ENCODE assay signal across 8 cellular contexts in the genomic region with DNA sequence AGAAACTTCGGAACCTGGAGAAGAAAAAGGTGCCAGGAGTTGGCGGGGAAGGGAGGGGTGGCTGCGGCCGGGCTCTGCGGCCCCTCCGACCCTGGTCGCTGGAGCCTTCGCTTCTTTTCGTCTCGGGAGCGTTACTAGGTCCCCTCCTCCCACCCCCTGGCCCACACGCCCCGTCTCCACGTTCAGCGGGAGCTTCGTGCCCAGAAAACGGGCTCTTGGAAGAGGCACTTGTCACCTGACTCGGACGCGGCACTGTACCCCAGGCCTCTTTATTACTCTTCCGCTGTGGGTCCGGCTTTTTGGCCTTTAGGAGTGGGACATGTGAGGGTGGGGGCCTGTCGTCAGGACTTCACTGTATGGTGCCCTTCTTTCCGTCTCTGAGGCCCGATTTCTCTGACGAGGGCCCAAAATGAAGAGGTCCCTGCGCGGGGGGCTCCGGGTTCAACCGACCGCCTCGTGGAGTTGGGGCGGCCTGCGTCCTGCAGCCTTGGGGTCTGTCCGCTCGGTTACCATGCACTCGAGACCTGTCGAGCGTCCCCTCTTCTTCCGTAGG. TPM values are rescaled to one million over a fixed set of nuclear protein-coding genes. Genes with fewer than 3 reads are reported as not detected.
DNase-seq lines count a peak whose midpoint lies in the region; ATAC-seq and TF ChIP-seq lines count a peak whose summit lies in the region.

No MANE protein-coding gene starts in this region.

- H3K36me3 ChIP-seq in BLaER1 treated with 17β-estradiol and CSF1 and Interleukin-3, amounts not matched to agents 10 nM and 100 nM: peaks cover 20 to 51% (median 39%) of the 10 kb centered on the region in 11 experiments
- H3K36me3 ChIP-seq in HAP-1 (replicated peaks): peaks cover 49% of the 10 kb centered on the region
- H3K36me3 ChIP-seq in ectodermal cell (ENCODE audit: control insufficient read depth, insufficient read depth, low read length): peaks cover 6% of the 10 kb centered on the region
- H3K36me3 ChIP-seq in mucosa of rectum (ENCODE audit: control insufficient read depth in 2 of 2, insufficient read depth in 2 of 2, low read length in 2 of 2): no peaks in the 10 kb centered on the region
- H3K36me3 ChIP-seq in stomach: peaks cover 0 to 17% (median 8%) of the 10 kb centered on the region in 4 donors

- no peak for TF ChIP-seq POLR2A in stomach (IDR thresholded peaks at IDR 0.05)

- intact Hi-C loops in stomach (cut with DNase I; ENCODE audit: low total_unique reads): no loop called here

- peaks cover 42 to 43% (median 43%) of the 10 kb centered on the region in 11 experiments for H4K20me1 ChIP-seq in BLaER1 treated with 17β-estradiol and CSF1 and Interleukin-3, amounts not matched to agents 10 nM and 100 nM

- DNase-seq in HAP-1 (ENCODE audit: low spot score in 2 of 2) (peak in 1 of 2 experiments; percentile 28), stomach (peak; percentile 29), epidermal melanocyte (ENCODE audit: insufficient read length, low spot score) (no peak)

- in situ Hi-C loops in HAP-1 (cut with MboI; ENCODE audit: low sequenced_read_pairs): no loop called here

- peak overlapping the region; percentile 95 to 100 (median 99) for H3K9ac ChIP-seq in BLaER1 treated with 17β-estradiol and CSF1 and Interleukin-3, amounts not matched to agents 10 nM and 100 nM
- H3K9ac ChIP-seq in mucosa of rectum (ENCODE audit: low read depth in 1 of 2, low read length in 2 of 2): peak overlapping the region; percentile 82 to 90

- ATAC-seq in GM19452 (IDR thresholded peaks at IDR 0.05; ENCODE audit: unreplicated experiment): no peak

- peak overlapping the region; percentile 95 to 100 (median 99) for H3K27ac ChIP-seq in BLaER1 treated with 17β-estradiol and CSF1 and Interleukin-3, amounts not matched to agents 10 nM and 100 nM
- H3K27ac ChIP-seq in ectodermal cell (ENCODE audit: insufficient read depth, low read depth, low read length, poor library complexity, severe bottlenecking) (peak overlapping the region; percentile 95), mucosa of rectum (ENCODE audit: low read depth in 2 of 2, low read length in 2 of 2) (peak overlapping the region; percentile 98 to 99), stomach (peak overlapping the region; percentile 97 to 99 (median 98))

- peak overlapping the region; percentile 73 to 94 (median 87) for H3K4me2 ChIP-seq in BLaER1 treated with 17β-estradiol and CSF1 and Interleukin-3, amounts not matched to agents 10 nM and 100 nM

- no peaks in the 10 kb centered on the region for H3K27me3 ChIP-seq in BLaER1 treated with 17β-estradiol and CSF1 and Interleukin-3, amounts not matched to agents 10 nM and 100 nM
- no peaks in the 10 kb centered on the region for H3K27me3 ChIP-seq in HAP-1 (ENCODE audit: low read depth)
- H3K27me3 ChIP-seq in ectodermal cell (ENCODE audit: control insufficient read depth, insufficient read depth, low read length, poor library complexity, severe bottlenecking): no peaks in the 10 kb centered on the region
- no peaks in the 10 kb centered on the region for H3K27me3 ChIP-seq in mucosa of rectum (ENCODE audit: control insufficient read depth in 2 of 2, insufficient read depth in 2 of 2, low read length in 2 of 2)
- H3K27me3 ChIP-seq in stomach: no peaks in the 10 kb centered on the region

- no peak for TF ChIP-seq EP300 in stomach (IDR thresholded peaks at IDR 0.05)

- peaks cover 47 to 60% (median 57%) of the 10 kb centered on the region in 10 experiments for H3K4me1 ChIP-seq in BLaER1 treated with 17β-estradiol and CSF1 and Interleukin-3, amounts not matched to agents 10 nM and 100 nM
- peaks cover 34% of the 10 kb centered on the region for H3K4me1 ChIP-seq in HAP-1
- peaks cover 18% of the 10 kb centered on the region for H3K4me1 ChIP-seq in ectodermal cell (ENCODE audit: control insufficient read depth, insufficient read depth, low read length)
- H3K4me1 ChIP-seq in mucosa of rectum (ENCODE audit: control insufficient read depth in 2 of 2, insufficient read depth in 2 of 2, low read length in 2 of 2): peaks cover 10 to 16% of the 10 kb centered on the region in 2 donors
- peaks cover 44 to 52% (median 50%) of the 10 kb centered on the region in 4 donors for H3K4me1 ChIP-seq in stomach

- 0 to 1% methylated on average over 40 of the region's 40 CpGs for WGBS in ectodermal cell, 2 experiments
- 0 to 1% (median 0%) methylated on average over 30 to 40 of the region's 40 CpGs for WGBS in stomach, 5 donors

- H3K9me3 ChIP-seq in BLaER1 treated with 17β-estradiol and CSF1 and Interleukin-3, amounts not matched to agents 10 nM and 100 nM (replicated peaks in 1 of 11): no peaks in the 10 kb centered on the region; a peak in 1 of 22 replicates
- H3K9me3 ChIP-seq in HAP-1: no peaks in the 10 kb centered on the region
- no peaks in the 10 kb centered on the region for H3K9me3 ChIP-seq in ectodermal cell (ENCODE audit: control insufficient read depth, low read length)
- H3K9me3 ChIP-seq in mucosa of rectum (ENCODE audit: control insufficient read depth in 2 of 2, low read length in 2 of 2): no peaks in the 10 kb centered on the region
- H3K9me3 ChIP-seq in stomach: no peaks in the 10 kb centered on the region

- TF ChIP-seq CTCF in WI38 (IDR thresholded peaks at IDR 0.05; ENCODE audit: low read depth, low read length) (no peak), stomach (IDR thresholded peaks at IDR 0.05) (no peak)

- peak overlapping the region; percentile 83 to 98 (median 96) for H3K4me3 ChIP-seq in BLaER1 treated with 17β-estradiol and CSF1 and Interleukin-3, amounts not matched to agents 10 nM and 100 nM
- H3K4me3 ChIP-seq in HAP-1 (peak overlapping the region; percentile 92), WI38 (ENCODE audit: low read depth, low read length) (peak overlapping the region; percentile 96), ectodermal cell (ENCODE audit: insufficient read depth, low read depth, low read length) (peak overlapping the region; percentile 90), mucosa of rectum (ENCODE audit: low read length in 2 of 2) (peak overlapping the region; percentile 89 to 96), stomach (peak overlapping the region; percentile 75 to 98 (median 94))

RNA-seq across cellular contexts. Expression of a gene that starts 1.2 kb away (rescaled TPM):
- 291 TPM for polyA plus RNA-seq in ectodermal cell (2013, experiment 1 of 4)
- 321 TPM for polyA plus RNA-seq in ectodermal cell (2013, experiment 2 of 4)
- polyA plus RNA-seq in ectodermal cell (2013, experiment 3 of 4): 261 TPM
- polyA plus RNA-seq in ectodermal cell (2013, experiment 4 of 4): 287 TPM
- total RNA-seq in stomach: 100 to 1,000 TPM in 4 of 5 donors, 10 to 100 TPM in 1; 95.0 to 290 (median 140) TPM
- 10 to 100 TPM; 57.2 to 71.6 (median 60.8) TPM for polyA plus RNA-seq in stomach

RNA-seq across cellular contexts. Expression of a gene that starts 52.7 kb away (rescaled TPM):
- 68.3 TPM for polyA plus RNA-seq in ectodermal cell (2013, experiment 1 of 4)
- polyA plus RNA-seq in ectodermal cell (2013, experiment 2 of 4): 66.8 TPM
- 38.6 TPM for polyA plus RNA-seq in ectodermal cell (2013, experiment 3 of 4)
- 43.9 TPM for polyA plus RNA-seq in ectodermal cell (2013, experiment 4 of 4)
- total RNA-seq in stomach: 100 to 1,000 TPM in 1 of 5 donors, 10 to 100 TPM in 4; 16.0 to 245 (median 30.4) TPM
- polyA plus RNA-seq in stomach: 10 to 100 TPM; 13.0 to 27.2 (median 15.5) TPM
